ENCODE assay signal across 15 cellular contexts in the genomic region with DNA sequence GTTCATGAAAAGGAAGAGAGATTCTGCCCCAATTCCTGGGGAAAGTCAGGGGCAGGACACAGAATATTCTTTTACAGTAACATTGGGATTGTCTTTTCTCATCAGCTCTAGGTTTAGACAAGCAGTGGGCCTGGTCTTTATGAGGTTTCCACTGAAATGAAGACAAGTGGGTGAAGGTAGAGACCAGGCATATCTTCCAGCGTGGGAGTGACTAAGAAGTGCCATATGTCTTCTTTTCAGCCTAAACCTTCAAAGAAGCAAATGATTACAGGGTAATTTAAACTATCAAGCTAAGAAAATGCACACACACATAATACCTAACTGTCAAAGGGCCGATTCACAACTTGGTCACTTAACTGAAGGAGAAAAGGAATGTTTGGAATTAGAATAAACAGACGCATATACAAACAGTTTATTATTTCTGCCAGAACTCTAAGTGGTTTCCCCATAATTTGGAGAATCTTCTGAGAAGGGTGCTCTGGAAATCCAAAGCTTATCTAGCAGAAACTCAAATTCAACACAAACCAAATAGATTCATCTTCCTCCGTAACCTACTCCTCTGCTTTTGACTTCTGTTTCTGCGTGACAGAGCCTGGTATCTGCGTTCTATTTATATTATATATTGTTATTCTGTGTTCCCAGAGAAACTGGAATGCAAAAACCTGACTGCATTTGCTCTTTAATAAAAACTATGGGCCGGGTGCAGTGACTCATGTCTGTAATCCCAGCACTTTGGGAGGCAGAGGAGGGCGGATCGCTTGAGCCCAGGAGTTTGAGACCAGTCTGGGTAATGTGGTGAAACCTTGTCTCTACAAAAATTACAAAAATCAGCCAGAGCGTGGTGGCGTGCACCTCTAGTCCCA. TPM values are rescaled to one million over a fixed set of nuclear protein-coding genes. Genes with fewer than 3 reads are reported as not detected.
DNase-seq lines count a peak whose midpoint lies in the region; TF ChIP-seq lines count a peak whose summit lies in the region.
"Had no signal": no experiment of that assay in that cellular context is flagged by ENCODE, and none has a peak within 500 bp of the region (broad histone marks: within the 10 kb centered on the region; RNA-seq: fewer than 3 reads in every experiment).

No MANE protein-coding gene starts in this region.

- no peaks in the 10 kb centered on the region for H3K36me3 Mint-ChIP-seq in MCF 10A (ENCODE audit: insufficient read depth, unreplicated experiment)

- H2BK5ac ChIP-seq in mesenchymal stem cell (ENCODE audit: low read depth, low read length, poor library complexity, severe bottlenecking): no peak overlapping the region

- in situ Hi-C loops in mammary epithelial cell (cut with MboI; ENCODE audit: low sequenced_read_pairs in 2 of 2) (no loop called here), brain microvascular endothelial cell (cut with HindIII; ENCODE audit: low pct_ligation_motif_present, low sequenced_read_pairs) (no loop called here)

- no peaks in the 10 kb centered on the region for H4K20me1 ChIP-seq in mammary epithelial cell (ENCODE audit: insufficient read depth, low read length)

- dilution Hi-C loops in mammary epithelial cell (cut with HindIII; ENCODE audit: low sequenced_read_pairs): no loop called here

- H2AFZ ChIP-seq in mammary epithelial cell (ENCODE audit: low read depth, low read length): no peak overlapping the region
- no peak overlapping the region for H2AFZ ChIP-seq in mesenchymal stem cell (ENCODE audit: low read depth, low read length)

- TF ChIP-seq CTCF in MCF 10A (IDR thresholded peaks at IDR 0.05; ENCODE audit: unreplicated experiment) (no peak), mammary epithelial cell (conservative IDR thresholded peaks at IDR 0.05 in 1 of 2, IDR thresholded peaks at IDR 0.05 in 1 of 2; ENCODE audit: extremely low read depth in 1 of 2, insufficient read depth in 1 of 2, low read depth in 1 of 2, low read length in 2 of 2) (no peak), brain microvascular endothelial cell (IDR thresholded peaks at IDR 0.05; ENCODE audit: low read depth, low read length, missing control alignments) (no peak)

- DNase-seq in MCF 10A (ENCODE audit: unreplicated experiment) (peak; percentile 24), mammary epithelial cell (no peak), brain microvascular endothelial cell (peak; percentile 96), mesenchymal stem cell (peak; percentile 95), NCI-H1417 (lab: John Stamatoyannopoulos, UW) (no peak), NCI-H526 treated with DMSO at 0.1 percent for 48 hours (lab: John Stamatoyannopoulos, UW) (no peak)
- DNase-seq in activated effector memory CD4-positive, alpha-beta T cell treated with anti-CD3 and anti-CD28 coated beads, Interleukin-2, amount 50 U/mL, for 16 hours: no peak
- DNase-seq in stimulated activated naive CD4-positive, alpha-beta T cell treated with Interleukin-2 at 50 U/mL for 16 hours (lab: John Stamatoyannopoulos, UW): no peak
- DNase-seq: activated CD8-positive, alpha-beta T cell treated with anti-CD3 and anti-CD28 coated beads, Interleukin-2, amount 10 ng/mL, durations not matched to agents 7 days and 5 days; NCI-H1417 treated with DMSO at 0.1 percent for 48 hours; NCI-H524 treated with DMSO at 0.1 percent for 48 hours; testis had no signal

- H3K23ac ChIP-seq in mesenchymal stem cell (ENCODE audit: low read length in 2 of 2): no peak overlapping the region

- POLR2A ChIA-PET in MCF 10A (lab: Yijun Ruan, JAX): interaction anchor here (1.0 kb wide), 1 partner anchor 10 kb away, joined by 3 read pairs; no protein-coding TSS in a partner anchor

- H3K27me3 ChIP-seq in mammary epithelial cell (ENCODE audit: insufficient read depth, low read length) (no peaks in the 10 kb centered on the region), brain microvascular endothelial cell (replicated peaks) (no peaks in the 10 kb centered on the region), mesenchymal stem cell (ENCODE audit: control insufficient read depth in 1 of 2, insufficient read depth in 1 of 2, low read length in 2 of 2) (no peaks in the 10 kb centered on the region)
- H3K27me3 ChIP-seq: testis had no signal

- no peaks in the 10 kb centered on the region for H3K9me3 Mint-ChIP-seq in MCF 10A (ENCODE audit: unreplicated experiment)

- no peak overlapping the region for H3K4me3 Mint-ChIP-seq in MCF 10A (ENCODE audit: unreplicated experiment)
- H3K4me3 Mint-ChIP-seq: activated CD8-positive, alpha-beta T cell treated with anti-CD3 and anti-CD28 coated beads, Interleukin-2, amount 10 ng/mL, durations not matched to agents 7 days and 5 days had no signal

- H3K4ac ChIP-seq in mesenchymal stem cell (ENCODE audit: low read depth in 1 of 2, low read length in 2 of 2): peak overlapping the region in 1 of 2 experiments; percentile 79

- H3K79me2 ChIP-seq in mammary epithelial cell (ENCODE audit: insufficient read depth, low read length): no peaks in the 10 kb centered on the region

- H3K36me3 ChIP-seq in mammary epithelial cell (ENCODE audit: insufficient read depth, low read length) (no peaks in the 10 kb centered on the region), brain microvascular endothelial cell (replicated peaks) (no peaks in the 10 kb centered on the region), mesenchymal stem cell (ENCODE audit: control insufficient read depth in 1 of 2, insufficient read depth in 2 of 2, low read depth in 1 of 2, low read length in 2 of 2) (no peaks in the 10 kb centered on the region)

- 80% methylated on average over 11 of the region's 11 CpGs for WGBS in mammary epithelial cell (ENCODE audit: low coverage, missing lambda C conversion rate)
- WGBS in mesenchymal stem cell: 7% methylated on average over 5 of the region's 11 CpGs

- H3K14ac ChIP-seq in mesenchymal stem cell (ENCODE audit: low read length in 2 of 2): no peak overlapping the region

- H3K27me3 Mint-ChIP-seq in MCF 10A (ENCODE audit: insufficient read depth, unreplicated experiment): no peaks in the 10 kb centered on the region

- H3K4me1 Mint-ChIP-seq in MCF 10A (ENCODE audit: insufficient read depth, unreplicated experiment): no peaks in the 10 kb centered on the region

- H3K18ac ChIP-seq in mesenchymal stem cell (ENCODE audit: low read depth in 1 of 2, low read length in 2 of 2): peak overlapping the region in 1 of 2 experiments; percentile 87

- no peaks in the 10 kb centered on the region for H3K4me1 ChIP-seq in mammary epithelial cell (ENCODE audit: insufficient read depth, low read length)
- peaks cover 2% of the 10 kb centered on the region for H3K4me1 ChIP-seq in mesenchymal stem cell (ENCODE audit: control insufficient read depth, insufficient read depth, low read depth, low read length)
- H3K4me1 ChIP-seq: testis had no signal

- H2AK5ac ChIP-seq in mesenchymal stem cell (ENCODE audit: low read length, severe bottlenecking): no peak overlapping the region

- H3K9me3 ChIP-seq in mammary epithelial cell (replicated peaks; ENCODE audit: insufficient read depth, low read length) (no peaks in the 10 kb centered on the region), mesenchymal stem cell (ENCODE audit: control insufficient read depth, low read length) (no peaks in the 10 kb centered on the region)
- H3K9me3 ChIP-seq: testis had no signal

- intact Hi-C loops in MCF 10A (cut with micrococcal nuclease): no loop called here
- intact Hi-C loops in mammary epithelial cell (cut with micrococcal nuclease): no loop called here

- H2BK120ac ChIP-seq in mesenchymal stem cell (ENCODE audit: low read depth, low read length): no peak overlapping the region

- no peak overlapping the region for H3K4me3 ChIP-seq in mammary epithelial cell (replicated peaks in 1 of 3; ENCODE audit: insufficient read depth in 1 of 3, low read depth in 2 of 3, low read length in 3 of 3)
- no peak overlapping the region for H3K4me3 ChIP-seq in brain microvascular endothelial cell (ENCODE audit: low read depth, low read length)
- H3K4me3 ChIP-seq in mesenchymal stem cell (ENCODE audit: insufficient read depth in 1 of 2, low read depth in 1 of 2, low read length in 2 of 2): no peak overlapping the region
- H3K4me3 ChIP-seq: skin epidermis, testis had no signal

- BruUV-seq in MCF 10A (replicated peaks; lab: Mats Ljungman, UMichigan) (no TSS peak), mammary epithelial cell (replicated peaks; lab: Mats Ljungman, UMichigan) (no TSS peak)

- H2BK12ac ChIP-seq in mesenchymal stem cell (ENCODE audit: low read length in 2 of 2): peak overlapping the region in 1 of 2 experiments; percentile 92

- H4K91ac ChIP-seq in mesenchymal stem cell (ENCODE audit: low read length): peak overlapping the region; percentile 64

- H3K4me2 ChIP-seq in mammary epithelial cell (ENCODE audit: insufficient read depth, low read depth, low read length): no peak overlapping the region
- H3K4me2 ChIP-seq in mesenchymal stem cell (ENCODE audit: low read length, poor library complexity, severe bottlenecking): no peak overlapping the region

- H4K8ac ChIP-seq in mesenchymal stem cell (ENCODE audit: low read length): no peak overlapping the region

- no peak overlapping the region for H3K27ac ChIP-seq in mammary epithelial cell (ENCODE audit: insufficient read depth, low read depth, low read length)
- peak overlapping the region; percentile 84 for H3K27ac ChIP-seq in brain microvascular endothelial cell
- peak overlapping the region; percentile 61 for H3K27ac ChIP-seq in mesenchymal stem cell (ENCODE audit: low read length, poor library complexity, severe bottlenecking)
- H3K27ac ChIP-seq: 22Rv1, RWPE1, skin epidermis, testis had no signal

- H3K27ac Mint-ChIP-seq in MCF 10A (ENCODE audit: low read depth, unreplicated experiment): no peak overlapping the region
- H3K27ac Mint-ChIP-seq: activated CD8-positive, alpha-beta T cell treated with anti-CD3 and anti-CD28 coated beads, Interleukin-2, amount 10 ng/mL, durations not matched to agents 7 days and 5 days had no signal

- no peak overlapping the region for H2BK15ac ChIP-seq in mesenchymal stem cell (ENCODE audit: low read depth, poor library complexity, severe bottlenecking)

- H3K9ac ChIP-seq in mammary epithelial cell (ENCODE audit: insufficient read depth, low read length) (no peak overlapping the region), mesenchymal stem cell (ENCODE audit: low read length) (no peak overlapping the region)

- H3K79me1 ChIP-seq in mesenchymal stem cell (replicated peaks; ENCODE audit: low read length, poor library complexity, severe bottlenecking): no peaks in the 10 kb centered on the region

- CTCF ChIA-PET in MCF 10A (lab: Yijun Ruan, JAX): interaction anchor here (0.6 kb wide), 1 partner anchor 68 kb away, joined by 3 read pairs; no protein-coding TSS in a partner anchor
- CTCF ChIA-PET in mammary epithelial cell (lab: Charles Lee; ENCODE audit: low non-redundant PET): no interaction called here

RNA-seq across cellular contexts. Expression of gene TEK, which starts 22.0 kb away (rescaled TPM):
- 0.71 and 0.91 TPM in 2 replicates for total RNA-seq in MCF 10A (2022)
- total RNA-seq in mammary epithelial cell: under 1 TPM in 1 of 2 donors, not detected in 1; 0.09 TPM
- polyA plus RNA-seq in mammary epithelial cell: 0.02 TPM
- not detected for polyA minus RNA-seq in mammary epithelial cell
- polyA plus RNA-seq in mesenchymal stem cell (2013, experiment 1 of 2): 84.1 TPM
- polyA plus RNA-seq in mesenchymal stem cell (2013, experiment 2 of 2): 84.1 TPM
- total RNA-seq: activated CD8-positive, alpha-beta T cell treated with anti-CD3 and anti-CD28 coated beads, Interleukin-2, amount 10 ng/mL, durations not matched to agents 7 days and 5 days had no signal

Comparison
In these comparisons a context has a peak if more than half of its experiments do, and no peak if none do; other contexts are left out.
1. DNase-seq: peak in MCF 10A (single experiment), brain microvascular endothelial cell (single experiment) and mesenchymal stem cell (single experiment); none in mammary epithelial cell (single experiment), activated effector memory CD4-positive, alpha-beta T cell treated with anti-CD3 and anti-CD28 coated beads, Interleukin-2, amount 50 U/mL, for 16 hours (single experiment), NCI-H1417 (0 of 3), NCI-H526 treated with DMSO at 0.1 percent for 48 hours (single experiment) and stimulated activated naive CD4-positive, alpha-beta T cell treated with Interleukin-2 at 50 U/mL for 16 hours (single experiment).